In the genomic region with DNA sequence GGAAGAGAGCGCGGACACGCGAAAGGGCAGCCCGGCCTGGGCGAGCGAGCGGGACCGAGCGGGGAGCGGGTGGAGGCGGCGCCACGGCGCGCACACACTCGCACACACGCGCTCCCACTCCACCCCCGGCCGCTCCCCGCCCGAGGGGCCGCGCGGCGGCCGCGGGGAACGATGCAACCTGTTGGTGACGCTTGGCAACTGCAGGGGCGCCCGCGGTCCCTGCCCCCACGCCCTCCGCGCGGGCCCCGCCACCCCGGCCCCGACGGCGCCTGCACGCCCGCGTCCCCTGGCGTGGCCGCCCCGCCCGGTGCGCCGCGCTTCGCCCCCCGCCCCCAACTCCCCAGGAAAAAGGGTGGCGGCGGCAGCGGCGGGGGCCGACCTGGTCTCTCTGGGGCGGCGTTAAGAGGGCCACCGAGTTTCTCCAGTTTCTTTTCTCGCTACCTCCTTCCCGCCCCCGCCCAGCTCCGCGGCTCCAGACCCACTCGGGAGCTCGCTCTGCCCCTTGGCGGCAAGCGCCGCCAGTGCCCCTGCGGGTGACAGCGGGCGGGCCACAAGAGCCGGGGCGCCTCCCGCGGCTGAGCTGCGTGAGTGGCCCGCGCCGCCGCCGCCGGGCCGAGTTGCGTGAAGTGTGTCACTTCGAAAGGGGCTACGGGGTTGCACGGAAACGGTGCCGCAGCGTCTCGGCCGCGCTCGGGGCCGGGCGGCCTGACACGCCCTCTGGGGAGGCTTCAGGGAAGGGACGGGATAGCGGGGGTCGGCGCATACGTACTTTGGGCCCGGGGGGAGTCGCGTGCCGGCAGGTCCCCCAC, we compare ENCODE assay signal across 8 cellular contexts. TPM values are rescaled to one million over a fixed set of nuclear protein-coding genes. Genes with fewer than 3 reads are reported as not detected.
A peak's percentile ranks its signal among the peaks of the same experiment; 100 is the strongest.
DNase-seq lines count a peak whose midpoint lies in the region; ATAC-seq and TF ChIP-seq lines count a peak whose summit lies in the region.

A gene (minus strand): TSS at position 80 of the 809 bp plus-strand sequence. CDS start 2,847 bp downstream, outside the sequence.

- POLR2A ChIA-PET in WTC11 (lab: Charles Lee): interaction anchor here (0.6 to 0.7 kb wide), 3 partner anchors 174 to 596 kb away, joined by 4 to 6 read pairs (median 4); no protein-coding TSS in a partner anchor

- CTCF ChIA-PET in WTC11 (lab: Charles Lee): interaction anchor here (0.6 to 1.8 kb wide), 13 partner anchors 8 to 564 kb away, joined by 3 to 6 read pairs (median 3); no protein-coding TSS in a partner anchor

- peaks cover 38% of the 10 kb centered on the region for H3K4me1 Mint-ChIP-seq in WTC11

- peak within 1 kb of the TSS; percentile 86 to 88 for H3K4me3 ChIP-seq in cardiac fibroblast (replicated peaks in 1 of 2; ENCODE audit: low read depth in 2 of 2, low read length in 2 of 2)

- peaks cover 7% of the 10 kb centered on the region for H3K9me3 Mint-ChIP-seq in WTC11

- no peak within 1 kb of the TSS for H3K27ac Mint-ChIP-seq in WTC11

- DNase-seq in NCI-H524 (lab: John Stamatoyannopoulos, UW): peak; percentile 78 to 80
- DNase-seq in NCI-H524 treated with DMSO at 0.1 percent for 48 hours (lab: John Stamatoyannopoulos, UW): no peak
- DNase-seq in NCI-H2029 treated with DMSO at 0.1 percent for 48 hours (lab: John Stamatoyannopoulos, UW): peak; percentile 32
- peak; percentile 67 for DNase-seq in WTC11 (ENCODE audit: low spot score)
- DNase-seq in cardiac fibroblast (ENCODE audit: low read depth in 2 of 2): peak; percentile 86 to 93
- peak; percentile 88 for DNase-seq in iris pigment epithelial cell (ENCODE audit: low read depth)
- peak; percentile 81 for DNase-seq in stimulated activated CD4-positive, alpha-beta T cell treated with anti-CD3 and anti-CD28 coated beads, Interleukin-12 subunit alpha, Interleukin-12 subunit beta, amount 100 ng/mL, for 4 hours

- peak within 1 kb of the TSS; percentile 83 for H3K4me3 Mint-ChIP-seq in WTC11

- H3K36me3 Mint-ChIP-seq in WTC11: no peaks in the 10 kb centered on the region

- ATAC-seq in HG02840 (IDR thresholded peaks at IDR 0.05; ENCODE audit: low FRiP score, unreplicated experiment) (peak; percentile 56), WTC11 (peak; percentile 45)

- TF ChIP-seq CTCF in WTC11 (IDR thresholded peaks at IDR 0.05) (no peak), cardiac fibroblast (IDR thresholded peaks at IDR 0.05; ENCODE audit: low read depth, low read length) (peak; percentile 42)

- H3K27me3 Mint-ChIP-seq in WTC11 (ENCODE audit: low read depth): peaks cover 34% of the 10 kb centered on the region

TF ChIP-seq in WTC11, 78 proteins besides CTCF, POLR2A, EP300 and RAD21:
- TF ChIP-seq, protein P1, sequence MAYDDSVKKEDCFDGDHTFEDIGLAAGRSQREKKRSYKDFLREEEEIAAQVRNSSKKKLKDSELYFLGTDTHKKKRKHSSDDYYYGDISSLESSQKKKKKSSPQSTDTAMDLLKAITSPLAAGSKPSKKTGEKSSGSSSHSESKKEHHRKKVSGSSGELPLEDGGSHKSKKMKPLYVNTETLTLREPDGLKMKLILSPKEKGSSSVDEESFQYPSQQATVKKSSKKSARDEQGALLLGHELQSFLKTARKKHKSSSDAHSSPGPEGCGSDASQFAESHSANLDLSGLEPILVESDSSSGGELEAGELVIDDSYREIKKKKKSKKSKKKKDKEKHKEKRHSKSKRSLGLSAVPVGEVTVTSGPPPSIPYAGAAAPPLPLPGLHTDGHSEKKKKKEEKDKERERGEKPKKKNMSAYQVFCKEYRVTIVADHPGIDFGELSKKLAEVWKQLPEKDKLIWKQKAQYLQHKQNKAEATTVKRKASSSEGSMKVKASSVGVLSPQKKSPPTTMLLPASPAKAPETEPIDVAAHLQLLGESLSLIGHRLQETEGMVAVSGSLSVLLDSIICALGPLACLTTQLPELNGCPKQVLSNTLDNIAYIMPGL (CRISPR knock-in tag; IDR thresholded peaks at IDR 0.05): peak; percentile 31
- TF ChIP-seq ZBTB21 (CRISPR knock-in tag; IDR thresholded peaks at IDR 0.05; ENCODE audit: borderline replicate concordance): no peak
- no peak for TF ChIP-seq JUN (CRISPR knock-in tag; IDR thresholded peaks at IDR 0.05)
- TF ChIP-seq, protein P2, sequence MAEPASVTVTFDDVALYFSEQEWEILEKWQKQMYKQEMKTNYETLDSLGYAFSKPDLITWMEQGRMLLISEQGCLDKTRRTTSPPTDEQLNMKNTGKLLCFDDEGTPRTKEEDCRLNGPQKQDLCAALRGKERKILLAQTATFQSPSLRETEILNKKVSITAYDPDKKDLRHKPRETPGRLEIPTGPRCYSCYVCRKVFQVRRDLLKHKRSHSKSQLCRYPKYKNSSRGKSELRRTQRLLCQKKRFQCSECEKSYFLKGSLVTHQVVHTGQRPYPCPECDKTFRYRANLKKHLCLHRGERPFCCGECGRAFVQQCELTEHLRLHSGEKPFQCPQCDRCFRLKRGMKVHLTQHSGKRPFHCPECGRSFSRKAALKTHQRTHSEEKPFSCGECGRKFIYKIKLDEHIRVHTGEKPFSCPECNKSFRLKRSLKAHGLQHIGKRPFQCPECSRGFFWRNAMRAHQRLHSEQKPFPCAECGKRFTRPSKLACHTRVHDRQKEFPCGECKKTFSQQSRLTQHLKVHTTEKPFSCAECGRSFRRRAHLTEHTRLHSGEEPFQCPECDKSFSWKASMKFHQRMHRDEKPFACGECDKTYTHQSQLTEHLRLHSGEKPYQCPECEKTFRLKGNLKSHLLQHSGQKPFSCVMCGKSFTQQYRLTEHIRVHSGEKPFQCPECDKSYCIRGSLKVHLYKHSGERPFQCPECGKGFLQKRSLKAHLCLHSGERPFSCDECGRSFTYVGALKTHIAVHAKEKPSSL (CRISPR knock-in tag; conservative IDR thresholded peaks at IDR 0.05): no peak
- TF ChIP-seq GABPB1 (CRISPR knock-in tag; IDR thresholded peaks at IDR 0.05): peak; percentile 58; the same call in 1 of the 2 replicates
- 0 out of 2 replicates have a peak, but pooled peaks have one; percentile 13 for TF ChIP-seq FOXP1 (CRISPR knock-in tag; IDR thresholded peaks at IDR 0.05; ENCODE audit: borderline replicate concordance)

RNA-seq across cellular contexts. Expression of the gene that starts here (rescaled TPM):
- 8.7 to 15.0 TPM (median 9.3 TPM) in 3 replicates for total RNA-seq in WTC11 (2021)
